ENCODE assay signal across 8 cellular contexts in the genomic region with DNA sequence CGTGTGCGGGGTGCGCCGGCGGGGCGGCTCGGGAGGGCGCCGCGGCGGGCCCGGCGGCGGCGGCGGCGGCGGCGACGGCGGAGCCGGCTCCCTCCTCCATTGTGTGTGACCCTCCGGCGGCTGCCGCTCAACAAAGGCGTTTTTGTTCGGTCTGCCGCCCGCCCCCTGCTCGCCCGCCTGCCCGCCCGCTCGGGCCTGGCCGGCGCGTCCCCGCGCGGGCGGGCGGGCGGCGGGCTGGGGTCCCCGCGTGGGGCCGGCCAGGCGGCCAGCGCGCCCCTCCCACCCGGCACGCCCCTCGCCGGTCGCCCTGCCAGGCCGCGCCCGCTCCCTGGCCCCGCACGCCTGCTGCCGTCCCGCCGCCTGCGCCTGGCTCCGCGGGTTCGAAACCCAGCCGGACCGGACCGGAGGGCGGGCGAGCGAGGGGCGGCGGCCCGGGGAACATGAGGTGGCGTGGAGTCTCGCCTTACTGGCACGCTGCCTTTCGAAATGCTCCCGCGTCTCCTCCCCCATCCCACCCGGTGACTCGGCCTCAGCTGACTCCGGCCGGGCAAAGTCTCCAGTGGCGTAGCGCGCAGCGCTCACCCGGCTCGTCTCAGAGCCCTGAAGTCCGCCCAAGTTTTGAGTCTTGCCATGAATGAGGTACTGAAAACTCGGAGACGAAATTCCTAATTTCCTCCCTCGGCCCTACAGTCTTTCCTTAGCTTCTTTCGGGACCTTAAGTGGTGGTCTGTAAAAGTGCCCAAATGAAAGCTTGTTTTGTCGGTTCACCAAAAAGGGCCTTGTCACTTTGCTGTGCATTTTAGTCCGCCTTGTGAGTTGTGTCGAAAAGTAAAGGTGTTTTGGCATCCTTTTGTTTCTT. TPM values are rescaled to one million over a fixed set of nuclear protein-coding genes. Genes with fewer than 3 reads are reported as not detected.
DNase-seq lines count a peak whose midpoint lies in the region; ATAC-seq and TF ChIP-seq lines count a peak whose summit lies in the region.

No MANE protein-coding gene starts in this region.

- peak overlapping the region; percentile 71 to 82 for H3K4me3 ChIP-seq in ascending aorta
- peak overlapping the region; percentile 82 for H3K4me3 ChIP-seq in hepatocyte
- H3K4me3 ChIP-seq in retinal pigment epithelial cell (ENCODE audit: low read length) = peak overlapping the region; percentile 100

- DNase-seq in ELR (ENCODE audit: low read depth) (peak; percentile 92), T-helper 17 cell (peak; percentile 40 to 58 (median 44)), ascending aorta (ENCODE audit: low spot score in 2 of 2) (peak; percentile 57 to 94), hepatocyte (ENCODE audit: low spot score) (peak; percentile 94), retinal pigment epithelial cell (ENCODE audit: low read depth) (peak; percentile 64), inferior parietal cortex (ENCODE audit: extremely low spot score) (no peak)

- H3K36me3 ChIP-seq in ascending aorta = no peaks in the 10 kb centered on the region
- H3K36me3 ChIP-seq in hepatocyte (replicated peaks; ENCODE audit: insufficient read depth, low read depth) = no peaks in the 10 kb centered on the region

- H3K9me3 Mint-ChIP-seq in IgD-negative memory B cell = no peaks in the 10 kb centered on the region

- H2AFZ ChIP-seq in hepatocyte = peak overlapping the region; percentile 0

- peak overlapping the region; percentile 96 to 99 (median 99) for H3K4me3 Mint-ChIP-seq in IgD-negative memory B cell
- peak overlapping the region; percentile 99 for H3K4me3 Mint-ChIP-seq in T-helper 17 cell

- intact Hi-C loops in ascending aorta (cut with DNase I) = loop anchor here (1.0 to 5.0 kb wide), 4 partner anchors 48 to 659 kb away; partner anchors contain the start of genes ATOSA and LEO1

- TF ChIP-seq CTCF in ascending aorta (IDR thresholded peaks at IDR 0.05) = no peak
- no peak for TF ChIP-seq CTCF in hepatocyte (IDR thresholded peaks at IDR 0.05; ENCODE audit: poor library complexity)
- no peak for TF ChIP-seq CTCF in retinal pigment epithelial cell (conservative IDR thresholded peaks at IDR 0.05; ENCODE audit: low read depth, low read length)

- H3K27me3 Mint-ChIP-seq in IgD-negative memory B cell = no peaks in the 10 kb centered on the region
- no peaks in the 10 kb centered on the region for H3K27me3 Mint-ChIP-seq in T-helper 17 cell

- WGBS in hepatocyte (ENCODE audit: low lambda C conversion rate, missing lambda C conversion rate) = under 1% methylated on average over 36 of the region's 100 CpGs

- H3K9me3 ChIP-seq in T-helper 17 cell (ENCODE audit: control insufficient read depth, low read length, poor library complexity, severe bottlenecking) = peaks cover 2% of the 10 kb centered on the region
- no peaks in the 10 kb centered on the region for H3K9me3 ChIP-seq in ascending aorta
- H3K9me3 ChIP-seq in hepatocyte (ENCODE audit: low read depth) = no peaks in the 10 kb centered on the region

- no peaks in the 10 kb centered on the region for H3K9me2 ChIP-seq in hepatocyte (replicated peaks; ENCODE audit: insufficient read depth)

- H3K79me2 ChIP-seq in hepatocyte = peaks cover 45% of the 10 kb centered on the region

- H3K27ac Mint-ChIP-seq in IgD-negative memory B cell (peak overlapping the region; percentile 97 to 99 (median 98)), T-helper 17 cell (peak overlapping the region; percentile 92)

- H3K27ac ChIP-seq in ascending aorta = peak overlapping the region; percentile 88 to 92
- H3K27ac ChIP-seq in hepatocyte = peak overlapping the region; percentile 99

- peaks cover 3% of the 10 kb centered on the region for H3K36me3 Mint-ChIP-seq in IgD-negative memory B cell
- H3K36me3 Mint-ChIP-seq in T-helper 17 cell (ENCODE audit: low read depth) = no peaks in the 10 kb centered on the region

- H3K27me3 ChIP-seq in ascending aorta (no peaks in the 10 kb centered on the region), hepatocyte (no peaks in the 10 kb centered on the region)

- peak overlapping the region; percentile 74 for H3K4me2 ChIP-seq in hepatocyte

- H4K20me1 ChIP-seq in hepatocyte (ENCODE audit: insufficient read depth, poor library complexity, severe bottlenecking) = peaks cover 22% of the 10 kb centered on the region

- H3K4me1 Mint-ChIP-seq in IgD-negative memory B cell (peaks cover 26 to 31% (median 30%) of the 10 kb centered on the region in 3 donors), T-helper 17 cell (peaks cover 25% of the 10 kb centered on the region)

- ATAC-seq in GM21576 (IDR thresholded peaks at IDR 0.05; ENCODE audit: unreplicated experiment) (peak; percentile 42), T-helper 17 cell (peak; percentile 67)

- H3K4me1 ChIP-seq in ascending aorta (peaks cover 5 to 13% of the 10 kb centered on the region in 2 donors), hepatocyte (ENCODE audit: insufficient read depth) (peaks cover 7% of the 10 kb centered on the region)

RNA-seq across cellular contexts. Expression of gene MAPK6, which starts 0.6 kb away (rescaled TPM):
- polyA plus RNA-seq in IgD-negative memory B cell = 5.8 TPM
- total RNA-seq in T-helper 17 cell = 10 to 100 TPM; 36.8 to 45.6 TPM
- total RNA-seq in ascending aorta = 32.1 TPM
- total RNA-seq in hepatocyte = 114 and 123 TPM in 2 replicates
- polyA plus RNA-seq in hepatocyte = 27.6 and 37.8 TPM in 2 replicates

RNA-seq across cellular contexts. Expression of gene LEO1, which starts 48.0 kb away (rescaled TPM):
- polyA plus RNA-seq in IgD-negative memory B cell (13.4 TPM), hepatocyte (23.9 and 25.1 TPM in 2 replicates)
- total RNA-seq in T-helper 17 cell (1 to 10 TPM; 8.8 to 9.4 TPM), ascending aorta (1.8 TPM), hepatocyte (25.2 and 26.2 TPM in 2 replicates)
